In genomic region chr13:90156390-90156789, GRCh38 we compare ENCODE assay signal across 36 cellular contexts.
"Had no signal": no experiment of that assay in that cellular context is flagged by ENCODE, and none has a peak within 500 bp of the region (broad histone marks: within the 10 kb centered on the region; RNA-seq: fewer than 3 reads in every experiment).

No MANE protein-coding gene starts in this region.

- H3K27ac ChIP-seq: PC-9, RWPE1, WERI-Rb-1 had no signal

- H3K4me2 ChIP-seq: PC-9 had no signal

- DNase-seq: activated CD4-positive, alpha-beta memory T cell treated with anti-CD3 and anti-CD28 coated beads, Interleukin-2, amount 10 ng/mL, durations not matched to agents 7 days and 5 days; activated CD4-positive, alpha-beta T cell treated with anti-CD3 and anti-CD28 coated beads for 1 hour; activated CD4-positive, alpha-beta T cell treated with anti-CD3 and anti-CD28 coated beads for 48 hours; activated CD4-positive, CD25-positive, alpha-beta regulatory T cell; activated CD8-positive, alpha-beta memory T cell treated with anti-CD3 and anti-CD28 coated beads for 24 hours; activated CD8-positive, alpha-beta memory T cell treated with anti-CD3 and anti-CD28 coated beads, Interleukin-2, amount 10 ng/mL, durations not matched to agents 7 days and 5 days; activated CD8-positive, alpha-beta memory T cell treated with anti-CD3 and anti-CD28 coated beads, Interleukin-2, amount 50 U/mL, for 48 hours; activated effector memory CD4-positive, alpha-beta T cell treated with Interleukin-2 at 50 U/mL for 16 hours; activated naive CD4-positive, alpha-beta T cell treated with anti-CD3 and anti-CD28 coated beads, Interleukin-2, amount 10 ng/mL, durations not matched to agents 7 days and 5 days; activated naive CD8-positive, alpha-beta T cell treated with anti-CD3 and anti-CD28 coated beads, Interleukin-2, amount 50 U/mL, for 24 hours; activated T-cell treated with anti-CD3 and anti-CD28 coated beads, Interleukin-2, amount 50 U/mL, for 48 hours; anterior cingulate cortex; caudate nucleus; cerebellar nuclear complex; KG1; NCI-H146; NCI-H187; NCI-H2029 treated with DMSO at 0.1 percent for 48 hours; NCI-H2107; NCI-H226; NCI-H446 treated with DMSO at 0.1 percent for 48 hours; NCI-H524; NCI-H69; PC-9; SIG-M5; SW 1271; T-helper 1 cell; T-helper 2 cell; T-helper 9 cell; WERI-Rb-1 had no signal

- H2AFZ ChIP-seq: PC-9 had no signal

- H3K4me3 ChIP-seq: PC-9 had no signal

- H3K27ac Mint-ChIP-seq: activated CD4-positive, alpha-beta memory T cell treated with anti-CD3 and anti-CD28 coated beads, Interleukin-2, amount 10 ng/mL, durations not matched to agents 7 days and 5 days; activated CD8-positive, alpha-beta memory T cell treated with anti-CD3 and anti-CD28 coated beads, Interleukin-2, amount 10 ng/mL, durations not matched to agents 7 days and 5 days; activated naive CD4-positive, alpha-beta T cell treated with anti-CD3 and anti-CD28 coated beads, Interleukin-2, amount 10 ng/mL, durations not matched to agents 7 days and 5 days; activated naive CD8-positive, alpha-beta T cell; activated naive CD8-positive, alpha-beta T cell treated with anti-CD3 and anti-CD28 coated beads, Interleukin-2, amount 50 U/mL, for 24 hours; brain had no signal

- H3K36me3 Mint-ChIP-seq: activated CD8-positive, alpha-beta memory T cell treated with anti-CD3 and anti-CD28 coated beads, Interleukin-2, amount 10 ng/mL, durations not matched to agents 7 days and 5 days; activated naive CD4-positive, alpha-beta T cell treated with anti-CD3 and anti-CD28 coated beads, Interleukin-2, amount 10 ng/mL, durations not matched to agents 7 days and 5 days; activated naive CD8-positive, alpha-beta T cell; brain had no signal

- H3K36me3 ChIP-seq: WERI-Rb-1 had no signal

- H3K9me3 Mint-ChIP-seq: brain had no signal

- H3K27me3 Mint-ChIP-seq: activated CD4-positive, alpha-beta memory T cell treated with anti-CD3 and anti-CD28 coated beads, Interleukin-2, amount 10 ng/mL, durations not matched to agents 7 days and 5 days; activated CD8-positive, alpha-beta memory T cell treated with anti-CD3 and anti-CD28 coated beads, Interleukin-2, amount 10 ng/mL, durations not matched to agents 7 days and 5 days; activated naive CD4-positive, alpha-beta T cell treated with anti-CD3 and anti-CD28 coated beads, Interleukin-2, amount 10 ng/mL, durations not matched to agents 7 days and 5 days; activated naive CD8-positive, alpha-beta T cell; activated naive CD8-positive, alpha-beta T cell treated with anti-CD3 and anti-CD28 coated beads, Interleukin-2, amount 50 U/mL, for 24 hours had no signal

- H3K4me3 Mint-ChIP-seq: activated CD4-positive, alpha-beta memory T cell treated with anti-CD3 and anti-CD28 coated beads, Interleukin-2, amount 10 ng/mL, durations not matched to agents 7 days and 5 days; activated CD8-positive, alpha-beta memory T cell treated with anti-CD3 and anti-CD28 coated beads, Interleukin-2, amount 10 ng/mL, durations not matched to agents 7 days and 5 days; activated naive CD4-positive, alpha-beta T cell treated with anti-CD3 and anti-CD28 coated beads, Interleukin-2, amount 10 ng/mL, durations not matched to agents 7 days and 5 days; activated naive CD8-positive, alpha-beta T cell; activated naive CD8-positive, alpha-beta T cell treated with anti-CD3 and anti-CD28 coated beads, Interleukin-2, amount 50 U/mL, for 24 hours; brain had no signal

- H3K4me1 Mint-ChIP-seq: activated CD4-positive, alpha-beta memory T cell treated with anti-CD3 and anti-CD28 coated beads, Interleukin-2, amount 10 ng/mL, durations not matched to agents 7 days and 5 days; activated CD8-positive, alpha-beta memory T cell treated with anti-CD3 and anti-CD28 coated beads, Interleukin-2, amount 10 ng/mL, durations not matched to agents 7 days and 5 days; activated naive CD4-positive, alpha-beta T cell treated with anti-CD3 and anti-CD28 coated beads, Interleukin-2, amount 10 ng/mL, durations not matched to agents 7 days and 5 days; activated naive CD8-positive, alpha-beta T cell treated with anti-CD3 and anti-CD28 coated beads, Interleukin-2, amount 50 U/mL, for 24 hours; brain had no signal

- FAIRE-seq: bronchial epithelial cell, RCC 7860 had no signal

- ATAC-seq: activated CD8-positive, alpha-beta memory T cell treated with anti-CD3 and anti-CD28 coated beads, Interleukin-2, amount 10 ng/mL, durations not matched to agents 7 days and 5 days; activated naive CD8-positive, alpha-beta T cell treated with anti-CD3 and anti-CD28 coated beads, Interleukin-2, amount 50 U/mL, for 24 hours; Right ventricle myocardium inferior had no signal
